Comparison of ENCODE assay signal across 21 cellular contexts in genomic region chr12:96326628-96327227, GRCh38.
DNase-seq lines count a peak whose midpoint lies in the region; ATAC-seq and TF ChIP-seq lines count a peak whose summit lies in the region.
"Had no signal": no experiment of that assay in that cellular context is flagged by ENCODE, and none has a peak within 500 bp of the region (broad histone marks: within the 10 kb centered on the region; RNA-seq: fewer than 3 reads in every experiment).

No MANE protein-coding gene starts in this region.

- peaks cover 66% of the 10 kb centered on the region for H3K79me2 ChIP-seq in SU-DHL-6 (ENCODE audit: insufficient read depth, low read length)
- peaks cover 92% of the 10 kb centered on the region for H3K79me2 ChIP-seq in SK-N-SH (ENCODE audit: insufficient read depth)

- WGBS in SK-N-SH (ENCODE audit: low lambda C conversion rate): 91% methylated on average over 6 of the region's 6 CpGs

- CTCF ChIA-PET in activated naive CD4-positive, alpha-beta T cell treated with anti-CD3 and anti-CD28 coated beads, Interleukin-2, amount 10 ng/mL, durations not matched to agents 7 days and 5 days (lab: Charles Lee): interaction anchor here (0.6 to 1.2 kb wide), 2 partner anchors 72 to 189 kb away, joined by 3 read pairs; no protein-coding TSS in a partner anchor
- CTCF ChIA-PET in SK-N-SH (lab: Yijun Ruan, JAX): interaction anchor here (1.4 kb wide), 1 partner anchor 10 kb away, joined by 3 read pairs; no protein-coding TSS in a partner anchor

- H3K27me3 Mint-ChIP-seq in activated naive CD4-positive, alpha-beta T cell treated with anti-CD3 and anti-CD28 coated beads, Interleukin-2, amount 50 U/mL, for 24 hours: no peaks in the 10 kb centered on the region
- no peaks in the 10 kb centered on the region for H3K27me3 Mint-ChIP-seq in activated naive CD4-positive, alpha-beta T cell treated with anti-CD3 and anti-CD28 coated beads, Interleukin-2, amount 10 ng/mL, durations not matched to agents 7 days and 5 days
- H3K27me3 Mint-ChIP-seq in chondrocyte (ENCODE audit: low read depth): no peaks in the 10 kb centered on the region
- H3K27me3 Mint-ChIP-seq in stimulated activated naive B cell treated with anti-CD40 and anti-IgM and Interleukin-4, amounts not matched to agents 10 μg/mL and 1 μg/mL and 100 μg/mL, for 72 hours: no peaks in the 10 kb centered on the region

- peak overlapping the region; percentile 85 for H3K27ac Mint-ChIP-seq in activated naive CD4-positive, alpha-beta T cell treated with anti-CD3 and anti-CD28 coated beads, Interleukin-2, amount 50 U/mL, for 24 hours
- no peak overlapping the region for H3K27ac Mint-ChIP-seq in activated naive CD4-positive, alpha-beta T cell treated with anti-CD3 and anti-CD28 coated beads, Interleukin-2, amount 10 ng/mL, durations not matched to agents 7 days and 5 days
- peak overlapping the region; percentile 49 for H3K27ac Mint-ChIP-seq in chondrocyte (ENCODE audit: unreplicated experiment)
- H3K27ac Mint-ChIP-seq in stimulated activated naive B cell treated with anti-CD40 and anti-IgM and Interleukin-4, amounts not matched to agents 10 μg/mL and 1 μg/mL and 100 μg/mL, for 72 hours: peak overlapping the region; percentile 65

- no peaks in the 10 kb centered on the region for H3K9me2 ChIP-seq in SU-DHL-6 (replicated peaks; ENCODE audit: insufficient read depth, low read length)
- H3K9me2 ChIP-seq in SK-N-SH: no peaks in the 10 kb centered on the region

- H3K27ac ChIP-seq in SU-DHL-6 (ENCODE audit: low read depth, low read length) (peak overlapping the region; percentile 96), SK-N-SH (ENCODE audit: low read depth in 2 of 2, low read length in 1 of 2) (no peak overlapping the region)
- H3K27ac ChIP-seq: adrenal gland, cardiac muscle cell, esophagus muscularis mucosa, pancreas, uterus had no signal

- no peaks in the 10 kb centered on the region for H3K9me3 Mint-ChIP-seq in activated naive CD4-positive, alpha-beta T cell treated with anti-CD3 and anti-CD28 coated beads, Interleukin-2, amount 50 U/mL, for 24 hours
- peaks cover 5% of the 10 kb centered on the region for H3K9me3 Mint-ChIP-seq in activated naive CD4-positive, alpha-beta T cell treated with anti-CD3 and anti-CD28 coated beads, Interleukin-2, amount 10 ng/mL, durations not matched to agents 7 days and 5 days
- H3K9me3 Mint-ChIP-seq in chondrocyte (ENCODE audit: low read depth): peaks cover 8% of the 10 kb centered on the region
- H3K9me3 Mint-ChIP-seq in stimulated activated naive B cell treated with anti-CD40 and anti-IgM and Interleukin-4, amounts not matched to agents 10 μg/mL and 1 μg/mL and 100 μg/mL, for 72 hours: no peaks in the 10 kb centered on the region

- no peak for DNase-seq in activated naive CD4-positive, alpha-beta T cell treated with anti-CD3 and anti-CD28 coated beads, Interleukin-2, amount 10 ng/mL, durations not matched to agents 7 days and 5 days
- DNase-seq in chondrocyte (ENCODE audit: low spot score) (no peak), SK-N-SH (no peak), glomerular visceral epithelial cell (ENCODE audit: extremely low spot score) (no peak), NCI-H1092 (lab: John Stamatoyannopoulos, UW) (no peak)
- DNase-seq in stimulated activated naive B cell treated with anti-CD40 and anti-IgM and Interleukin-4, amounts not matched to agents 10 μg/mL and 1 μg/mL and 100 μg/mL, for 72 hours: no peak
- DNase-seq: activated CD8-positive, alpha-beta memory T cell treated with anti-CD3 and anti-CD28 coated beads, Interleukin-2, amount 50 U/mL, for 4 hours; adrenal gland; DMS79 treated with DMSO at 0.1 percent for 48 hours; HCEC 1CT; KBM-7; NCI-H1092 treated with DMSO at 0.1 percent for 48 hours; NCI-H774; pancreas; PC-3; SIG-M5; uterus had no signal

- TF ChIP-seq CTCF in SU-DHL-6 (IDR thresholded peaks at IDR 0.05; ENCODE audit: insufficient read depth, low read length, poor library complexity, severe bottlenecking) (no peak), chondrocyte (IDR thresholded peaks at IDR 0.05) (no peak), SK-N-SH (IDR thresholded peaks at IDR 0.05) (no peak)

- H2AFZ ChIP-seq in SU-DHL-6 (ENCODE audit: low read depth, low read length, severe bottlenecking) (no peak overlapping the region), SK-N-SH (ENCODE audit: low read depth) (no peak overlapping the region)

- H3F3A ChIP-seq in SU-DHL-6 (ENCODE audit: insufficient read depth) (peaks cover 45% of the 10 kb centered on the region), SK-N-SH (replicated peaks; ENCODE audit: insufficient read depth) (peaks cover 9% of the 10 kb centered on the region)

- H4K20me1 ChIP-seq in SU-DHL-6 (ENCODE audit: low read depth, low read length): no peaks in the 10 kb centered on the region
- peaks cover 19% of the 10 kb centered on the region for H4K20me1 ChIP-seq in SK-N-SH (ENCODE audit: insufficient read depth)

- POLR2A ChIA-PET in SK-N-SH (lab: Yijun Ruan, JAX): no interaction called here

- peak overlapping the region; percentile 88 for H3K4me2 ChIP-seq in SU-DHL-6 (ENCODE audit: low read depth, low read length, poor library complexity, severe bottlenecking)
- H3K4me2 ChIP-seq in SK-N-SH: no peak overlapping the region

- H3K4me3 ChIP-seq in SU-DHL-6 (ENCODE audit: insufficient read depth, low read length, poor library complexity, severe bottlenecking) (peak overlapping the region; percentile 32), SK-N-SH (ENCODE audit: low read depth in 2 of 2, low read length in 1 of 2) (no peak overlapping the region)
- H3K4me3 ChIP-seq: adrenal gland, cardiac muscle cell, esophagus muscularis mucosa, pancreas, uterus had no signal

- H3K9ac ChIP-seq in SU-DHL-6 (ENCODE audit: low read length) (peak overlapping the region; percentile 53), SK-N-SH (no peak overlapping the region)

- peak overlapping the region; percentile 64 for H3K4me3 Mint-ChIP-seq in activated naive CD4-positive, alpha-beta T cell treated with anti-CD3 and anti-CD28 coated beads, Interleukin-2, amount 50 U/mL, for 24 hours
- H3K4me3 Mint-ChIP-seq in activated naive CD4-positive, alpha-beta T cell treated with anti-CD3 and anti-CD28 coated beads, Interleukin-2, amount 10 ng/mL, durations not matched to agents 7 days and 5 days: no peak overlapping the region
- H3K4me3 Mint-ChIP-seq in chondrocyte (ENCODE audit: unreplicated experiment): no peak overlapping the region
- peak overlapping the region in 1 of 2 donors; percentile 39 for H3K4me3 Mint-ChIP-seq in stimulated activated naive B cell treated with anti-CD40 and anti-IgM and Interleukin-4, amounts not matched to agents 10 μg/mL and 1 μg/mL and 100 μg/mL, for 72 hours

- H3K36me3 Mint-ChIP-seq in activated naive CD4-positive, alpha-beta T cell treated with anti-CD3 and anti-CD28 coated beads, Interleukin-2, amount 50 U/mL, for 24 hours: peaks cover 29% of the 10 kb centered on the region
- peaks cover 41% of the 10 kb centered on the region for H3K36me3 Mint-ChIP-seq in activated naive CD4-positive, alpha-beta T cell treated with anti-CD3 and anti-CD28 coated beads, Interleukin-2, amount 10 ng/mL, durations not matched to agents 7 days and 5 days
- H3K36me3 Mint-ChIP-seq in chondrocyte (ENCODE audit: low read depth): peaks cover 14% of the 10 kb centered on the region
- H3K36me3 Mint-ChIP-seq in stimulated activated naive B cell treated with anti-CD40 and anti-IgM and Interleukin-4, amounts not matched to agents 10 μg/mL and 1 μg/mL and 100 μg/mL, for 72 hours: peaks cover 33 to 41% of the 10 kb centered on the region in 2 donors

- H3K27me3 ChIP-seq in SU-DHL-6 (ENCODE audit: low read length): no peaks in the 10 kb centered on the region
- H3K27me3 ChIP-seq in SK-N-SH (ENCODE audit: insufficient read depth): no peaks in the 10 kb centered on the region
- H3K27me3 ChIP-seq: adrenal gland, cardiac muscle cell, esophagus muscularis mucosa, pancreas, uterus had no signal

- H3K9me3 ChIP-seq in SU-DHL-6 (ENCODE audit: insufficient read depth, low read length): no peaks in the 10 kb centered on the region
- no peaks in the 10 kb centered on the region for H3K9me3 ChIP-seq in SK-N-SH
- H3K9me3 ChIP-seq: adrenal gland, esophagus muscularis mucosa, pancreas, uterus had no signal

- H3K4me1 Mint-ChIP-seq in activated naive CD4-positive, alpha-beta T cell treated with anti-CD3 and anti-CD28 coated beads, Interleukin-2, amount 50 U/mL, for 24 hours: peaks cover 60% of the 10 kb centered on the region
- peaks cover 39% of the 10 kb centered on the region for H3K4me1 Mint-ChIP-seq in activated naive CD4-positive, alpha-beta T cell treated with anti-CD3 and anti-CD28 coated beads, Interleukin-2, amount 10 ng/mL, durations not matched to agents 7 days and 5 days
- peaks cover 21% of the 10 kb centered on the region for H3K4me1 Mint-ChIP-seq in chondrocyte (ENCODE audit: low read depth)
- peaks cover 30 to 42% of the 10 kb centered on the region in 2 donors for H3K4me1 Mint-ChIP-seq in stimulated activated naive B cell treated with anti-CD40 and anti-IgM and Interleukin-4, amounts not matched to agents 10 μg/mL and 1 μg/mL and 100 μg/mL, for 72 hours

- no peak for TF ChIP-seq EP300 in SK-N-SH (IDR thresholded peaks at IDR 0.05; ENCODE audit: borderline replicate concordance in 1 of 2, low read depth in 1 of 2, low read length in 1 of 2)

- ATAC-seq in stimulated activated naive B cell treated with anti-CD40 and anti-IgM and Interleukin-4, amounts not matched to agents 10 μg/mL and 1 μg/mL and 100 μg/mL, for 72 hours (replicated peaks): no peak
- ATAC-seq: pancreas, PC-3 had no signal

- no peak for TF ChIP-seq RAD21 in SK-N-SH (IDR thresholded peaks at IDR 0.05; ENCODE audit: low read length)

- no peaks in the 10 kb centered on the region for H3K4me1 ChIP-seq in SK-N-SH (ENCODE audit: control insufficient read depth in 1 of 2, insufficient read depth in 2 of 2, low read depth in 1 of 2, low read length in 1 of 2)
- H3K4me1 ChIP-seq: pancreas, uterus had no signal

- peaks cover 28% of the 10 kb centered on the region for H3K36me3 ChIP-seq in SU-DHL-6 (ENCODE audit: low read length)
- peaks cover 12 to 45% of the 10 kb centered on the region in 2 experiments for H3K36me3 ChIP-seq in SK-N-SH (replicated peaks in 1 of 2; ENCODE audit: control insufficient read depth in 1 of 2, insufficient read depth in 2 of 2, low read length in 1 of 2)
- H3K36me3 ChIP-seq: adrenal gland, pancreas, uterus had no signal

TF ChIP-seq in SK-N-SH, 30 proteins besides CTCF, POLR2A, EP300 and RAD21 (continues in another document):
- TF ChIP-seq CHD2 (IDR thresholded peaks at IDR 0.05; ENCODE audit: low read length, partially characterized antibody) (no peak), POLR2AphosphoS5 (IDR thresholded peaks at IDR 0.05; ENCODE audit: low read depth, low read length) (no peak), PBX3 (IDR thresholded peaks at IDR 0.05) (no peak)
